ENCODE assay signal across 8 cellular contexts in the genomic region with DNA sequence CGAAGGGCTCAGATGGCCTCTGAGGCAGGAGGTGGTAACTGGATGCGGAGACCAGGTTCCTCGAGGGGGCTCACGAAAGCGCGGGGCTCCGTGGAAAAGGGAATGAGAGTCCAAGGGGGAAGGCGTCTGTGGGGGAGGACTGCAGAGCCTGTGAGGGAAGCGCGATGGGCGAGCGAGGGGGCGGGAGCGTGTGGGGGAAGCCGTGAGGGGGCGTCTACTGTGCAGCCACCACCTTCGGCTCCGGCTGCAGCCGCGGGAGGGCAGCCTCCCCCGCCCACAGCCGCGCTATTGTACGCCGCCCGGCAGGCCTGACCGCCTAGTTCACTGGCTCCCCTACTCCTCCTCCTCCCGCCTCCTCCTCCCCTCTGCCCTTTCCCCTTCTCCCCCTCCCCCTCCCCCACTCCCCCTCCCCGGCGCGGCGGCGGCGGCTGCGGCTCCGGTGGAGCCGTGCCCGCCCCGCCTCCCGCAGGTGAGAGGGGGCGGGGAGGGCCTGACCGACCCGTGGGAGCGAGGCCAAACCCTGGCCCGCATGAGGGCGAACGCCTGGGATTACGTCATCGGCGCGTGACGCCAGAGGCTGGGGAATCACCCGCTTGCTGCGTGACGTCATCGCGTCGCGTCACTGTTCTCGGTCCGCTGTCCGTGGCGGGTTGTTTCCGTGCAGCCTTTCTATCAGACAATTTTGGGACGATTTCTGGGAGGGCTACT. TPM values are rescaled to one million over a fixed set of nuclear protein-coding genes. Genes with fewer than 3 reads are reported as not detected.
DNase-seq lines count a peak whose midpoint lies in the region; ATAC-seq, FAIRE-seq and TF ChIP-seq lines count a peak whose summit lies in the region.

TSS of gene PAK1 (minus strand) at position 294 of the 708 bp plus-strand sequence. CDS start 81,574 bp downstream, outside the sequence.

- TF ChIP-seq CTCF in astrocyte of the cerebellum (IDR thresholded peaks at IDR 0.05; ENCODE audit: low read depth, low read length, missing control alignments), result peak; percentile 14

- peaks cover 44% of the 10 kb centered on the region for H3K27me3 Mint-ChIP-seq in T-helper 2 cell treated with Interferon-gamma antibody and Interleukin-4, amounts not matched to agents 5 μg/mL and 100 μg/mL, for 36 hours (ENCODE audit: low read depth)

- H3K4me1 ChIP-seq in aorta (ENCODE audit: control insufficient read depth in 1 of 2, insufficient read depth in 2 of 2, low read length in 2 of 2), result no peaks in the 10 kb centered on the region

- peak; percentile 99 for FAIRE-seq in GM12892 (lab: Jason Lieb, UNC)

- H3K27ac Mint-ChIP-seq in T-helper 2 cell treated with Interferon-gamma antibody and Interleukin-4, amounts not matched to agents 5 μg/mL and 100 μg/mL, for 36 hours, result peak within 1 kb of the TSS; percentile 82

- TF ChIP-seq POLR2A in GM12892 (IDR thresholded peaks at IDR 0.05; ENCODE audit: low read depth, low read length), result no peak; the same call in 1 of the 2 replicates

- H3K9me3 ChIP-seq in aorta (ENCODE audit: control insufficient read depth, low read length), result no peaks in the 10 kb centered on the region

- H3K9me3 Mint-ChIP-seq in T-helper 2 cell treated with Interferon-gamma antibody and Interleukin-4, amounts not matched to agents 5 μg/mL and 100 μg/mL, for 36 hours, result no peaks in the 10 kb centered on the region

- H3K36me3 Mint-ChIP-seq in T-helper 2 cell treated with Interferon-gamma antibody and Interleukin-4, amounts not matched to agents 5 μg/mL and 100 μg/mL, for 36 hours (ENCODE audit: low read depth), result no peaks in the 10 kb centered on the region

- no peak within 1 kb of the TSS for H3K27ac ChIP-seq in aorta (ENCODE audit: low read depth in 1 of 2, low read length in 2 of 2)

- peaks cover 16% of the 10 kb centered on the region for H3K4me1 Mint-ChIP-seq in T-helper 2 cell treated with Interferon-gamma antibody and Interleukin-4, amounts not matched to agents 5 μg/mL and 100 μg/mL, for 36 hours (ENCODE audit: low read depth)

- ATAC-seq in HG02840 (IDR thresholded peaks at IDR 0.05; ENCODE audit: low FRiP score, unreplicated experiment) (peak; percentile 52), aorta (ENCODE audit: low FRiP score) (peak; percentile 85)

- H3K4me3 ChIP-seq in astrocyte of the cerebellum (ENCODE audit: low read depth, low read length) (peak within 1 kb of the TSS; percentile 65), aorta (ENCODE audit: low read length in 2 of 2) (peak within 1 kb of the TSS; percentile 39 to 55)

- H3K36me3 ChIP-seq in aorta (ENCODE audit: control insufficient read depth in 1 of 2, insufficient read depth in 2 of 2, low read length in 1 of 2), result no peaks in the 10 kb centered on the region

- WGBS in aorta, 2 donors, result 0 to 1% methylated on average over 39 to 65 of the region's 65 CpGs

- intact Hi-C loops in aorta (cut with DNase I), result loop anchor here in 1 of 2 donors (5.0 kb wide), 1 partner anchor 62 kb away; no protein-coding TSS in a partner anchor

- H3K27me3 ChIP-seq in aorta (ENCODE audit: control insufficient read depth in 1 of 2, insufficient read depth in 2 of 2, low read length in 1 of 2), result no peaks in the 10 kb centered on the region

- DNase-seq in GM12892 (ENCODE audit: insufficient read length) (peak; percentile 72), NCI-H146 treated with DMSO at 0.1 percent for 48 hours (lab: John Stamatoyannopoulos, UW; ENCODE audit: unreplicated experiment) (peak; percentile 64), astrocyte of the cerebellum (ENCODE audit: low read depth) (peak; percentile 78), hippocampal formation (lab: John Stamatoyannopoulos, UW) (peak; percentile 65 to 75), retina (peak; percentile 85), aorta (peak; percentile 89 to 97)
- DNase-seq in T-helper 2 cell treated with Interferon-gamma antibody and Interleukin-4, amounts not matched to agents 5 μg/mL and 100 μg/mL, for 36 hours (ENCODE audit: low spot score), result peak; percentile 82

- in situ Hi-C loops in astrocyte of the cerebellum (cut with HindIII; ENCODE audit: low sequenced_read_pairs), result loop anchor here (5.0 kb wide), 1 partner anchor 98 kb away; no protein-coding TSS in a partner anchor

- peak within 1 kb of the TSS; percentile 86 for H3K4me3 Mint-ChIP-seq in T-helper 2 cell treated with Interferon-gamma antibody and Interleukin-4, amounts not matched to agents 5 μg/mL and 100 μg/mL, for 36 hours

RNA-seq across cellular contexts. Expression of gene PAK1, which starts in this region (rescaled TPM):
- polyA plus RNA-seq in GM12892 (2012; ENCODE audit: missing spikeins), result 72.2 TPM
- total RNA-seq in aorta, result 10 to 100 TPM; 27.0 to 42.6 TPM
- polyA plus RNA-seq in aorta, result 10 to 100 TPM in 1 of 2 donors, 1 to 10 TPM in 1; 9.4 to 11.8 TPM
